ENCODE assay signal across 1 cellular context in the genomic region with DNA sequence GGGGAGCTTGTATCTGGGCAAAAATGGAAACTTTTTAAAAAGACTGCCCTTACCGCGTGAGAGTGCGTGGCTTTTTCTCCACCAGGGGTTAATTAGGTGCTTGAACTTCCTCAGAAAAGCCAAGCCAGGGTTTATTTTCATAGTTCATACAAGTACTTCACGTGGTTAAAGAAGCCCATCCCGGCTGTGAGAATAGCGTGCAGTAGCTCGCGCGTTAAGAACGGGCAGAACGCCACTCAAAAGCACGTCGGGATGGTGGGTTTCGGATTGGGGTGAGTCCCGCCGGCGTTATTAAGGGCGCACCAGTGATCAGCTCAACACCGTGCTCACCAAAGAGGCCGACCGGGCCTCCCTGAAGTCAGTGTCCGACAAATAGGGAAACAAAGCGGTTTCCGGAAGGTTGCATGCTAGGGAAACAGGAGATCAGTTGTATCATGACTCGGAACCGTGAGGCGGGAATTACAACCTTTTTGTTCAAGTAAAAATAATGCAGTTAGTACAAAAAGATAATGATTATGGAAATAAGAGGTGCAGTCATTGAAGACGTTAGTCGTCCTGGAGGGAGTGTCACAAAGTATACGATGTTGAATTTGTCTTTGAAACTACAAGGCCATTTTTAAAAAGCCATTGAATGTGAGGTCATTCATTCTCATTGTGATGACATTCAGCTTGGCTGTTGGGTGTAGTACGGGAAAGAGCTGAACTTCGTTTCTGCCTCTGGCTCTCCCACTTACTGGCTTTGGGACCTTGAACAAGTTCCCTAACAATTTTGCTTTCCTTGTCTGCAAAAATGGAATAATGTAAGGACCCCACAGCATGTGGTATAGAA.
TF ChIP-seq lines count a peak whose summit lies in the region.

No MANE protein-coding gene starts in this region.

TF ChIP-seq in HepG2, 621 proteins besides CTCF, POLR2A, EP300 and RAD21 (continued from another document and continues in another):
- TF ChIP-seq, protein P1, sequence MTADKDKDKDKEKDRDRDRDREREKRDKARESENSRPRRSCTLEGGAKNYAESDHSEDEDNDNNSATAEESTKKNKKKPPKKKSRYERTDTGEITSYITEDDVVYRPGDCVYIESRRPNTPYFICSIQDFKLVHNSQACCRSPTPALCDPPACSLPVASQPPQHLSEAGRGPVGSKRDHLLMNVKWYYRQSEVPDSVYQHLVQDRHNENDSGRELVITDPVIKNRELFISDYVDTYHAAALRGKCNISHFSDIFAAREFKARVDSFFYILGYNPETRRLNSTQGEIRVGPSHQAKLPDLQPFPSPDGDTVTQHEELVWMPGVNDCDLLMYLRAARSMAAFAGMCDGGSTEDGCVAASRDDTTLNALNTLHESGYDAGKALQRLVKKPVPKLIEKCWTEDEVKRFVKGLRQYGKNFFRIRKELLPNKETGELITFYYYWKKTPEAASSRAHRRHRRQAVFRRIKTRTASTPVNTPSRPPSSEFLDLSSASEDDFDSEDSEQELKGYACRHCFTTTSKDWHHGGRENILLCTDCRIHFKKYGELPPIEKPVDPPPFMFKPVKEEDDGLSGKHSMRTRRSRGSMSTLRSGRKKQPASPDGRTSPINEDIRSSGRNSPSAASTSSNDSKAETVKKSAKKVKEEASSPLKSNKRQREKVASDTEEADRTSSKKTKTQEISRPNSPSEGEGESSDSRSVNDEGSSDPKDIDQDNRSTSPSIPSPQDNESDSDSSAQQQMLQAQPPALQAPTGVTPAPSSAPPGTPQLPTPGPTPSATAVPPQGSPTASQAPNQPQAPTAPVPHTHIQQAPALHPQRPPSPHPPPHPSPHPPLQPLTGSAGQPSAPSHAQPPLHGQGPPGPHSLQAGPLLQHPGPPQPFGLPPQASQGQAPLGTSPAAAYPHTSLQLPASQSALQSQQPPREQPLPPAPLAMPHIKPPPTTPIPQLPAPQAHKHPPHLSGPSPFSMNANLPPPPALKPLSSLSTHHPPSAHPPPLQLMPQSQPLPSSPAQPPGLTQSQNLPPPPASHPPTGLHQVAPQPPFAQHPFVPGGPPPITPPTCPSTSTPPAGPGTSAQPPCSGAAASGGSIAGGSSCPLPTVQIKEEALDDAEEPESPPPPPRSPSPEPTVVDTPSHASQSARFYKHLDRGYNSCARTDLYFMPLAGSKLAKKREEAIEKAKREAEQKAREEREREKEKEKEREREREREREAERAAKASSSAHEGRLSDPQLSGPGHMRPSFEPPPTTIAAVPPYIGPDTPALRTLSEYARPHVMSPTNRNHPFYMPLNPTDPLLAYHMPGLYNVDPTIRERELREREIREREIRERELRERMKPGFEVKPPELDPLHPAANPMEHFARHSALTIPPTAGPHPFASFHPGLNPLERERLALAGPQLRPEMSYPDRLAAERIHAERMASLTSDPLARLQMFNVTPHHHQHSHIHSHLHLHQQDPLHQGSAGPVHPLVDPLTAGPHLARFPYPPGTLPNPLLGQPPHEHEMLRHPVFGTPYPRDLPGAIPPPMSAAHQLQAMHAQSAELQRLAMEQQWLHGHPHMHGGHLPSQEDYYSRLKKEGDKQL (CRISPR knock-in tag; IDR thresholded peaks at IDR 0.05; ENCODE audit: low read depth) = no peak
- TF ChIP-seq, protein P2, sequence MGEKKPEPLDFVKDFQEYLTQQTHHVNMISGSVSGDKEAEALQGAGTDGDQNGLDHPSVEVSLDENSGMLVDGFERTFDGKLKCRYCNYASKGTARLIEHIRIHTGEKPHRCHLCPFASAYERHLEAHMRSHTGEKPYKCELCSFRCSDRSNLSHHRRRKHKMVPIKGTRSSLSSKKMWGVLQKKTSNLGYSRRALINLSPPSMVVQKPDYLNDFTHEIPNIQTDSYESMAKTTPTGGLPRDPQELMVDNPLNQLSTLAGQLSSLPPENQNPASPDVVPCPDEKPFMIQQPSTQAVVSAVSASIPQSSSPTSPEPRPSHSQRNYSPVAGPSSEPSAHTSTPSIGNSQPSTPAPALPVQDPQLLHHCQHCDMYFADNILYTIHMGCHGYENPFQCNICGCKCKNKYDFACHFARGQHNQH (CRISPR knock-in tag; IDR thresholded peaks at IDR 0.05) = 0 out of 2 replicates have a peak, but pooled peaks have one; percentile 10
- peak; percentile 40; the same call in 1 of the 2 replicates for TF ChIP-seq YEATS2 (CRISPR knock-in tag; IDR thresholded peaks at IDR 0.05; ENCODE audit: borderline replicate concordance)
- no peak for TF ChIP-seq MTA1 (CRISPR knock-in tag; IDR thresholded peaks at IDR 0.05; ENCODE audit: borderline replicate concordance)
- TF ChIP-seq DMAP1 (CRISPR knock-in tag; IDR thresholded peaks at IDR 0.05) = peak; percentile 85
- TF ChIP-seq, protein P3, sequence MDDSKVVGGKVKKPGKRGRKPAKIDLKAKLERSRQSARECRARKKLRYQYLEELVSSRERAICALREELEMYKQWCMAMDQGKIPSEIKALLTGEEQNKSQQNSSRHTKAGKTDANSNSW (CRISPR knock-in tag; IDR thresholded peaks at IDR 0.05; ENCODE audit: borderline replicate concordance) = no peak
- 0 out of 2 replicates have a peak, but pooled peaks have one; percentile 2 for TF ChIP-seq KLF11 (CRISPR knock-in tag; IDR thresholded peaks at IDR 0.05)
- peak; percentile 43; the same call in 1 of the 2 replicates for TF ChIP-seq CHD2 (IDR thresholded peaks at IDR 0.05; ENCODE audit: low read depth, low read length)
- no peak for TF ChIP-seq SP140L (CRISPR knock-in tag; IDR thresholded peaks at IDR 0.05; ENCODE audit: borderline replicate concordance)
- TF ChIP-seq, protein P4, sequence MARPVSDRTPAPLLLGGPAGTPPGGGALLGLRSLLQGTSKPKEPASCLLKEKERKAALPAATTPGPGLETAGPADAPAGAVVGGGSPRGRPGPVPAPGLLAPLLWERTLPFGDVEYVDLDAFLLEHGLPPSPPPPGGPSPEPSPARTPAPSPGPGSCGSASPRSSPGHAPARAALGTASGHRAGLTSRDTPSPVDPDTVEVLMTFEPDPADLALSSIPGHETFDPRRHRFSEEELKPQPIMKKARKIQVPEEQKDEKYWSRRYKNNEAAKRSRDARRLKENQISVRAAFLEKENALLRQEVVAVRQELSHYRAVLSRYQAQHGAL (CRISPR knock-in tag; IDR thresholded peaks at IDR 0.05; ENCODE audit: not compliant biosample characterization) = no peak
- no peak for TF ChIP-seq BHLHE40 (IDR thresholded peaks at IDR 0.05; ENCODE audit: low read length)
- TF ChIP-seq, protein P5, sequence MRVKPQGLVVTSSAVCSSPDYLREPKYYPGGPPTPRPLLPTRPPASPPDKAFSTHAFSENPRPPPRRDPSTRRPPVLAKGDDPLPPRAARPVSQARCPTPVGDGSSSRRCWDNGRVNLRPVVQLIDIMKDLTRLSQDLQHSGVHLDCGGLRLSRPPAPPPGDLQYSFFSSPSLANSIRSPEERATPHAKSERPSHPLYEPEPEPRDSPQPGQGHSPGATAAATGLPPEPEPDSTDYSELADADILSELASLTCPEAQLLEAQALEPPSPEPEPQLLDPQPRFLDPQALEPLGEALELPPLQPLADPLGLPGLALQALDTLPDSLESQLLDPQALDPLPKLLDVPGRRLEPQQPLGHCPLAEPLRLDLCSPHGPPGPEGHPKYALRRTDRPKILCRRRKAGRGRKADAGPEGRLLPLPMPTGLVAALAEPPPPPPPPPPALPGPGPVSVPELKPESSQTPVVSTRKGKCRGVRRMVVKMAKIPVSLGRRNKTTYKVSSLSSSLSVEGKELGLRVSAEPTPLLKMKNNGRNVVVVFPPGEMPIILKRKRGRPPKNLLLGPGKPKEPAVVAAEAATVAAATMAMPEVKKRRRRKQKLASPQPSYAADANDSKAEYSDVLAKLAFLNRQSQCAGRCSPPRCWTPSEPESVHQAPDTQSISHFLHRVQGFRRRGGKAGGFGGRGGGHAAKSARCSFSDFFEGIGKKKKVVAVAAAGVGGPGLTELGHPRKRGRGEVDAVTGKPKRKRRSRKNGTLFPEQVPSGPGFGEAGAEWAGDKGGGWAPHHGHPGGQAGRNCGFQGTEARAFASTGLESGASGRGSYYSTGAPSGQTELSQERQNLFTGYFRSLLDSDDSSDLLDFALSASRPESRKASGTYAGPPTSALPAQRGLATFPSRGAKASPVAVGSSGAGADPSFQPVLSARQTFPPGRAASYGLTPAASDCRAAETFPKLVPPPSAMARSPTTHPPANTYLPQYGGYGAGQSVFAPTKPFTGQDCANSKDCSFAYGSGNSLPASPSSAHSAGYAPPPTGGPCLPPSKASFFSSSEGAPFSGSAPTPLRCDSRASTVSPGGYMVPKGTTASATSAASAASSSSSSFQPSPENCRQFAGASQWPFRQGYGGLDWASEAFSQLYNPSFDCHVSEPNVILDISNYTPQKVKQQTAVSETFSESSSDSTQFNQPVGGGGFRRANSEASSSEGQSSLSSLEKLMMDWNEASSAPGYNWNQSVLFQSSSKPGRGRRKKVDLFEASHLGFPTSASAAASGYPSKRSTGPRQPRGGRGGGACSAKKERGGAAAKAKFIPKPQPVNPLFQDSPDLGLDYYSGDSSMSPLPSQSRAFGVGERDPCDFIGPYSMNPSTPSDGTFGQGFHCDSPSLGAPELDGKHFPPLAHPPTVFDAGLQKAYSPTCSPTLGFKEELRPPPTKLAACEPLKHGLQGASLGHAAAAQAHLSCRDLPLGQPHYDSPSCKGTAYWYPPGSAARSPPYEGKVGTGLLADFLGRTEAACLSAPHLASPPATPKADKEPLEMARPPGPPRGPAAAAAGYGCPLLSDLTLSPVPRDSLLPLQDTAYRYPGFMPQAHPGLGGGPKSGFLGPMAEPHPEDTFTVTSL (CRISPR knock-in tag; IDR thresholded peaks at IDR 0.05; ENCODE audit: borderline replicate concordance) = peak; percentile 20; the same call in 1 of the 2 replicates
- no peak for TF ChIP-seq HNRNPH1 (optimal IDR thresholded peaks at IDR 0.05; ENCODE audit: low read depth, low read length)
- 0 out of 2 replicates have a peak, but pooled peaks have one; percentile 42 for TF ChIP-seq RNF2 (conservative IDR thresholded peaks at IDR 0.05; ENCODE audit: low read depth)
- TF ChIP-seq MED1 (CRISPR knock-in tag; IDR thresholded peaks at IDR 0.05) = peak; percentile 9; the same call in 1 of the 2 replicates
- TF ChIP-seq, protein P6, sequence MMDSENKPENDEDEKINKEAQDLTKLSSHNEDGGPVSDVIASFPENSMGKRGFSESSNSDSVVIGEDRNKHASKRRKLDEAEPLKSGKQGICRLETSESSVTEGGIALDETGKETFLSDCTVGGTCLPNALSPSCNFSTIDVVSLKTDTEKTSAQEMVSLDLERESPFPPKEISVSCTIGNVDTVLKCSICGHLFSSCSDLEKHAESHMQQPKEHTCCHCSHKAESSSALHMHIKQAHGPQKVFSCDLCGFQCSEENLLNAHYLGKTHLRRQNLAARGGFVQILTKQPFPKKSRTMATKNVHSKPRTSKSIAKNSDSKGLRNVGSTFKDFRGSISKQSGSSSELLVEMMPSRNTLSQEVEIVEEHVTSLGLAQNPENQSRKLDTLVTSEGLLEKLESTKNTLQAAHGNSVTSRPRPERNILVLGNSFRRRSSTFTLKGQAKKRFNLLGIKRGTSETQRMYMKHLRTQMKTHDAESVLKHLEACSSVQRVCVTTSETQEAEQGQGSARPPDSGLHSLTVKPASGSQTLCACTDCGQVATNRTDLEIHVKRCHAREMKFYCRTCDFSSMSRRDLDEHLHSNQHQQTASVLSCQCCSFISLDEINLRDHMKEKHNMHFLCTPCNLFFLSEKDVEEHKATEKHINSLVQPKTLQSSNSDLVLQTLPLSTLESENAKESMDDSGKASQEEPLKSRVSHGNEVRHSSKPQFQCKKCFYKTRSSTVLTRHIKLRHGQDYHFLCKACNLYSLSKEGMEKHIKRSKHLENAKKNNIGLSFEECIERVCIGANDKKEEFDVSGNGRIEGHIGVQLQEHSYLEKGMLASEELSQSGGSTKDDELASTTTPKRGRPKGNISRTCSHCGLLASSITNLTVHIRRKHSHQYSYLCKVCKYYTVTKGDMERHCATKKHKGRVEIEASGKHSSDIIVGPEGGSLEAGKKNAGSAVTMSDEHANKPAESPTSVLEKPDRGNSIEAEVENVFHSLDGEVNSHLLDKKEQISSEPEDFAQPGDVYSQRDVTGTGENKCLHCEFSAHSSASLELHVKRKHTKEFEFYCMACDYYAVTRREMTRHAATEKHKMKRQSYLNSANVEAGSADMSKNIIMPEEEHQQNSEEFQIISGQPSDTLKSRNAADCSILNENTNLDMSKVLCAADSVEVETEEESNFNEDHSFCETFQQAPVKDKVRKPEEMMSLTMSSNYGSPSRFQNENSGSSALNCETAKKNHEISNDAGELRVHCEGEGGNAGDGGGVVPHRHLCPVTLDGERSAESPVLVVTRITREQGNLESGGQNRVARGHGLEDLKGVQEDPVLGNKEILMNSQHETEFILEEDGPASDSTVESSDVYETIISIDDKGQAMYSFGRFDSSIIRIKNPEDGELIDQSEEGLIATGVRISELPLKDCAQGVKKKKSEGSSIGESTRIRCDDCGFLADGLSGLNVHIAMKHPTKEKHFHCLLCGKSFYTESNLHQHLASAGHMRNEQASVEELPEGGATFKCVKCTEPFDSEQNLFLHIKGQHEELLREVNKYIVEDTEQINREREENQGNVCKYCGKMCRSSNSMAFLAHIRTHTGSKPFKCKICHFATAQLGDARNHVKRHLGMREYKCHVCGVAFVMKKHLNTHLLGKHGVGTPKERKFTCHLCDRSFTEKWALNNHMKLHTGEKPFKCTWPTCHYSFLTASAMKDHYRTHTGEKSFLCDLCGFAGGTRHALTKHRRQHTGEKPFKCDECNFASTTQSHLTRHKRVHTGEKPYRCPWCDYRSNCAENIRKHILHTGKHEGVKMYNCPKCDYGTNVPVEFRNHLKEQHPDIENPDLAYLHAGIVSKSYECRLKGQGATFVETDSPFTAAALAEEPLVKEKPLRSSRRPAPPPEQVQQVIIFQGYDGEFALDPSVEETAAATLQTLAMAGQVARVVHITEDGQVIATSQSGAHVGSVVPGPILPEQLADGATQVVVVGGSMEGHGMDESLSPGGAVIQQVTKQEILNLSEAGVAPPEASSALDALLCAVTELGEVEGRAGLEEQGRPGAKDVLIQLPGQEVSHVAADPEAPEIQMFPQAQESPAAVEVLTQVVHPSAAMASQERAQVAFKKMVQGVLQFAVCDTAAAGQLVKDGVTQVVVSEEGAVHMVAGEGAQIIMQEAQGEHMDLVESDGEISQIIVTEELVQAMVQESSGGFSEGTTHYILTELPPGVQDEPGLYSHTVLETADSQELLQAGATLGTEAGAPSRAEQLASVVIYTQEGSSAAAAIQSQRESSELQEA (CRISPR knock-in tag; IDR thresholded peaks at IDR 0.05; ENCODE audit: not compliant biosample characterization) = peak; percentile 58
- peak; percentile 68; the same call in 1 of the 2 replicates for TF ChIP-seq KDM3A (CRISPR knock-in tag; IDR thresholded peaks at IDR 0.05; ENCODE audit: low read depth)
- TF ChIP-seq, protein P7, sequence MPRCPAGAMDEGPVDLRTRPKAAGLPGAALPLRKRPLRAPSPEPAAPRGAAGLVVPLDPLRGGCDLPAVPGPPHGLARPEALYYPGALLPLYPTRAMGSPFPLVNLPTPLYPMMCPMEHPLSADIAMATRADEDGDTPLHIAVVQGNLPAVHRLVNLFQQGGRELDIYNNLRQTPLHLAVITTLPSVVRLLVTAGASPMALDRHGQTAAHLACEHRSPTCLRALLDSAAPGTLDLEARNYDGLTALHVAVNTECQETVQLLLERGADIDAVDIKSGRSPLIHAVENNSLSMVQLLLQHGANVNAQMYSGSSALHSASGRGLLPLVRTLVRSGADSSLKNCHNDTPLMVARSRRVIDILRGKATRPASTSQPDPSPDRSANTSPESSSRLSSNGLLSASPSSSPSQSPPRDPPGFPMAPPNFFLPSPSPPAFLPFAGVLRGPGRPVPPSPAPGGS (CRISPR knock-in tag; IDR thresholded peaks at IDR 0.05) = 0 out of 2 replicates have a peak, but pooled peaks have one; percentile 38
- TF ChIP-seq ZNF33A (CRISPR knock-in tag; IDR thresholded peaks at IDR 0.05; ENCODE audit: borderline replicate concordance) = 0 out of 2 replicates have a peak, but pooled peaks have one; percentile 33
- TF ChIP-seq ZBTB7A (CRISPR knock-in tag; IDR thresholded peaks at IDR 0.05) = 0 out of 2 replicates have a peak, but pooled peaks have one; percentile 62
- 0 out of 2 replicates have a peak, but pooled peaks have one; percentile 43 for TF ChIP-seq ZNF589 (CRISPR knock-in tag; conservative IDR thresholded peaks at IDR 0.05)
- peak; percentile 71; the same call in 1 of the 2 replicates for TF ChIP-seq KMT2B (CRISPR knock-in tag; IDR thresholded peaks at IDR 0.05)
- 0 out of 2 replicates have a peak, but pooled peaks have one; percentile 67 for TF ChIP-seq ZNF317 (CRISPR knock-in tag; IDR thresholded peaks at IDR 0.05)
- peak; percentile 45; the same call in 1 of the 2 replicates for TF ChIP-seq MXD4 (CRISPR knock-in tag; IDR thresholded peaks at IDR 0.05)
- TF ChIP-seq MEF2D (CRISPR knock-in tag; IDR thresholded peaks at IDR 0.05) = peak; percentile 61; the same call in 1 of the 2 replicates
- TF ChIP-seq ZNF747 (CRISPR knock-in tag; IDR thresholded peaks at IDR 0.05; ENCODE audit: borderline replicate concordance) = no peak
